In the genomic region with DNA sequence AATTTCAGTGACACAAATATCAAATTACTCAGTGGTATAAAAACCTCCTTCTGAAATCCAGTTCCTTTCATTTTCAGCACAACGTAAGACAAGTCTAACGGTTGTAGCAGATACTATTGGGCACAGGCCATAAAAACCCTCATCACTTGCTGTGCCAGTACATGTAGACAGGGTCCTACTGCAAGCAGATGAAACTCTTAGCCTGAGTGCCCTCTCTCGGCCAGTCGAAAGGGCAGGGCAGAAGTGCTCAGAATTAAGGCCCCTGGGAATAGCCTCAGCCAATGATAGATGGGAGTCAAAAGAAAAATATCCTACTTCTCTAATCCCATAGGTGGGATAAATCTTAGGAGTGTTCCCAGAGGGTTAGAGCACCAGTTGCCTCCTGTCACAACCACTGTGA, we compare ENCODE assay signal across 2 cellular contexts.
TF ChIP-seq lines count a peak whose summit lies in the region.

No MANE protein-coding gene starts in this region.

TF ChIP-seq in GM23338, 12 proteins besides CTCF, POLR2A, EP300 and RAD21 (continued from another document):
- TF ChIP-seq, protein P1, sequence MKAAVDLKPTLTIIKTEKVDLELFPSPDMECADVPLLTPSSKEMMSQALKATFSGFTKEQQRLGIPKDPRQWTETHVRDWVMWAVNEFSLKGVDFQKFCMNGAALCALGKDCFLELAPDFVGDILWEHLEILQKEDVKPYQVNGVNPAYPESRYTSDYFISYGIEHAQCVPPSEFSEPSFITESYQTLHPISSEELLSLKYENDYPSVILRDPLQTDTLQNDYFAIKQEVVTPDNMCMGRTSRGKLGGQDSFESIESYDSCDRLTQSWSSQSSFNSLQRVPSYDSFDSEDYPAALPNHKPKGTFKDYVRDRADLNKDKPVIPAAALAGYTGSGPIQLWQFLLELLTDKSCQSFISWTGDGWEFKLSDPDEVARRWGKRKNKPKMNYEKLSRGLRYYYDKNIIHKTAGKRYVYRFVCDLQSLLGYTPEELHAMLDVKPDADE (IDR thresholded peaks at IDR 0.05): no peak
- TF ChIP-seq NANOG (IDR thresholded peaks at IDR 0.05; ENCODE audit: borderline replicate concordance) (no peak), ZNF114 (CRISPR knock-in tag; IDR thresholded peaks at IDR 0.05) (no peak), POLR2AphosphoS5 (IDR thresholded peaks at IDR 0.05; ENCODE audit: low read depth) (no peak), ZNF331 (CRISPR knock-in tag; IDR thresholded peaks at IDR 0.05; ENCODE audit: low read depth) (no peak), CREB1 (CRISPR knock-in tag; IDR thresholded peaks at IDR 0.05; ENCODE audit: low read depth) (no peak), JUNB (IDR thresholded peaks at IDR 0.05; ENCODE audit: unreplicated experiment) (no peak)
- TF ChIP-seq, protein P2, sequence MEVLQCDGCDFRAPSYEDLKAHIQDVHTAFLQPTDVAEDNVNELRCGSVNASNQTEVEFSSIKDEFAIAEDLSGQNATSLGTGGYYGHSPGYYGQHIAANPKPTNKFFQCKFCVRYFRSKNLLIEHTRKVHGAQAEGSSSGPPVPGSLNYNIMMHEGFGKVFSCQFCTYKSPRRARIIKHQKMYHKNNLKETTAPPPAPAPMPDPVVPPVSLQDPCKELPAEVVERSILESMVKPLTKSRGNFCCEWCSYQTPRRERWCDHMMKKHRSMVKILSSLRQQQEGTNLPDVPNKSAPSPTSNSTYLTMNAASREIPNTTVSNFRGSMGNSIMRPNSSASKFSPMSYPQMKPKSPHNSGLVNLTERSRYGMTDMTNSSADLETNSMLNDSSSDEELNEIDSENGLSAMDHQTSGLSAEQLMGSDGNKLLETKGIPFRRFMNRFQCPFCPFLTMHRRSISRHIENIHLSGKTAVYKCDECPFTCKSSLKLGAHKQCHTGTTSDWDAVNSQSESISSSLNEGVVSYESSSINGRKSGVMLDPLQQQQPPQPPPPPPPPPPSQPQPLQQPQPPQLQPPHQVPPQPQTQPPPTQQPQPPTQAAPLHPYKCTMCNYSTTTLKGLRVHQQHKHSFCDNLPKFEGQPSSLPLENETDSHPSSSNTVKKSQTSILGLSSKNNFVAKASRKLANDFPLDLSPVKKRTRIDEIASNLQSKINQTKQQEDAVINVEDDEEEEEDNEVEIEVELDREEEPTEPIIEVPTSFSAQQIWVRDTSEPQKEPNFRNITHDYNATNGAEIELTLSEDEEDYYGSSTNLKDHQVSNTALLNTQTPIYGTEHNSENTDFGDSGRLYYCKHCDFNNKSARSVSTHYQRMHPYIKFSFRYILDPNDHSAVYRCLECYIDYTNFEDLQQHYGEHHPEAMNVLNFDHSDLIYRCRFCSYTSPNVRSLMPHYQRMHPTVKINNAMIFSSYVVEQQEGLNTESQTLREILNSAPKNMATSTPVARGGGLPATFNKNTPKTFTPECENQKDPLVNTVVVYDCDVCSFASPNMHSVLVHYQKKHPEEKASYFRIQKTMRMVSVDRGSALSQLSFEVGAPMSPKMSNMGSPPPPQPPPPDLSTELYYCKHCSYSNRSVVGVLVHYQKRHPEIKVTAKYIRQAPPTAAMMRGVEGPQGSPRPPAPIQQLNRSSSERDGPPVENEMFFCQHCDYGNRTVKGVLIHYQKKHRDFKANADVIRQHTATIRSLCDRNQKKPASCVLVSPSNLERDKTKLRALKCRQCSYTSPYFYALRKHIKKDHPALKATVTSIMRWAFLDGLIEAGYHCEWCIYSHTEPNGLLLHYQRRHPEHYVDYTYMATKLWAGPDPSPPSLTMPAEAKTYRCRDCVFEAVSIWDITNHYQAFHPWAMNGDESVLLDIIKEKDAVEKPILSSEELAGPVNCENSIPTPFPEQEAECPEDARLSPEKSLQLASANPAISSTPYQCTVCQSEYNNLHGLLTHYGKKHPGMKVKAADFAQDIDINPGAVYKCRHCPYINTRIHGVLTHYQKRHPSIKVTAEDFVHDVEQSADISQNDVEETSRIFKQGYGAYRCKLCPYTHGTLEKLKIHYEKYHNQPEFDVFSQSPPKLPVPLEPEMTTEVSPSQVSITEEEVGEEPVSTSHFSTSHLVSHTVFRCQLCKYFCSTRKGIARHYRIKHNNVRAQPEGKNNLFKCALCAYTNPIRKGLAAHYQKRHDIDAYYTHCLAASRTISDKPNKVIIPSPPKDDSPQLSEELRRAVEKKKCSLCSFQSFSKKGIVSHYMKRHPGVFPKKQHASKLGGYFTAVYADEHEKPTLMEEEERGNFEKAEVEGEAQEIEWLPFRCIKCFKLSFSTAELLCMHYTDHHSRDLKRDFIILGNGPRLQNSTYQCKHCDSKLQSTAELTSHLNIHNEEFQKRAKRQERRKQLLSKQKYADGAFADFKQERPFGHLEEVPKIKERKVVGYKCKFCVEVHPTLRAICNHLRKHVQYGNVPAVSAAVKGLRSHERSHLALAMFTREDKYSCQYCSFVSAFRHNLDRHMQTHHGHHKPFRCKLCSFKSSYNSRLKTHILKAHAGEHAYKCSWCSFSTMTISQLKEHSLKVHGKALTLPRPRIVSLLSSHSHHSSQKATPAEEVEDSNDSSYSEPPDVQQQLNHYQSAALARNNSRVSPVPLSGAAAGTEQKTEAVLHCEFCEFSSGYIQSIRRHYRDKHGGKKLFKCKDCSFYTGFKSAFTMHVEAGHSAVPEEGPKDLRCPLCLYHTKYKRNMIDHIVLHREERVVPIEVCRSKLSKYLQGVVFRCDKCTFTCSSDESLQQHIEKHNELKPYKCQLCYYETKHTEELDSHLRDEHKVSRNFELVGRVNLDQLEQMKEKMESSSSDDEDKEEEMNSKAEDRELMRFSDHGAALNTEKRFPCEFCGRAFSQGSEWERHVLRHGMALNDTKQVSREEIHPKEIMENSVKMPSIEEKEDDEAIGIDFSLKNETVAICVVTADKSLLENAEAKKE (CRISPR knock-in tag; IDR thresholded peaks at IDR 0.05): no peak
- TF ChIP-seq, protein P3, sequence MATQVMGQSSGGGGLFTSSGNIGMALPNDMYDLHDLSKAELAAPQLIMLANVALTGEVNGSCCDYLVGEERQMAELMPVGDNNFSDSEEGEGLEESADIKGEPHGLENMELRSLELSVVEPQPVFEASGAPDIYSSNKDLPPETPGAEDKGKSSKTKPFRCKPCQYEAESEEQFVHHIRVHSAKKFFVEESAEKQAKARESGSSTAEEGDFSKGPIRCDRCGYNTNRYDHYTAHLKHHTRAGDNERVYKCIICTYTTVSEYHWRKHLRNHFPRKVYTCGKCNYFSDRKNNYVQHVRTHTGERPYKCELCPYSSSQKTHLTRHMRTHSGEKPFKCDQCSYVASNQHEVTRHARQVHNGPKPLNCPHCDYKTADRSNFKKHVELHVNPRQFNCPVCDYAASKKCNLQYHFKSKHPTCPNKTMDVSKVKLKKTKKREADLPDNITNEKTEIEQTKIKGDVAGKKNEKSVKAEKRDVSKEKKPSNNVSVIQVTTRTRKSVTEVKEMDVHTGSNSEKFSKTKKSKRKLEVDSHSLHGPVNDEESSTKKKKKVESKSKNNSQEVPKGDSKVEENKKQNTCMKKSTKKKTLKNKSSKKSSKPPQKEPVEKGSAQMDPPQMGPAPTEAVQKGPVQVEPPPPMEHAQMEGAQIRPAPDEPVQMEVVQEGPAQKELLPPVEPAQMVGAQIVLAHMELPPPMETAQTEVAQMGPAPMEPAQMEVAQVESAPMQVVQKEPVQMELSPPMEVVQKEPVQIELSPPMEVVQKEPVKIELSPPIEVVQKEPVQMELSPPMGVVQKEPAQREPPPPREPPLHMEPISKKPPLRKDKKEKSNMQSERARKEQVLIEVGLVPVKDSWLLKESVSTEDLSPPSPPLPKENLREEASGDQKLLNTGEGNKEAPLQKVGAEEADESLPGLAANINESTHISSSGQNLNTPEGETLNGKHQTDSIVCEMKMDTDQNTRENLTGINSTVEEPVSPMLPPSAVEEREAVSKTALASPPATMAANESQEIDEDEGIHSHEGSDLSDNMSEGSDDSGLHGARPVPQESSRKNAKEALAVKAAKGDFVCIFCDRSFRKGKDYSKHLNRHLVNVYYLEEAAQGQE (IDR thresholded peaks at IDR 0.05; ENCODE audit: unreplicated experiment): no peak

TF ChIP-seq in GM12878, 131 proteins besides CTCF, POLR2A, EP300 and RAD21 (continued from another document):
- TF ChIP-seq, protein P4, sequence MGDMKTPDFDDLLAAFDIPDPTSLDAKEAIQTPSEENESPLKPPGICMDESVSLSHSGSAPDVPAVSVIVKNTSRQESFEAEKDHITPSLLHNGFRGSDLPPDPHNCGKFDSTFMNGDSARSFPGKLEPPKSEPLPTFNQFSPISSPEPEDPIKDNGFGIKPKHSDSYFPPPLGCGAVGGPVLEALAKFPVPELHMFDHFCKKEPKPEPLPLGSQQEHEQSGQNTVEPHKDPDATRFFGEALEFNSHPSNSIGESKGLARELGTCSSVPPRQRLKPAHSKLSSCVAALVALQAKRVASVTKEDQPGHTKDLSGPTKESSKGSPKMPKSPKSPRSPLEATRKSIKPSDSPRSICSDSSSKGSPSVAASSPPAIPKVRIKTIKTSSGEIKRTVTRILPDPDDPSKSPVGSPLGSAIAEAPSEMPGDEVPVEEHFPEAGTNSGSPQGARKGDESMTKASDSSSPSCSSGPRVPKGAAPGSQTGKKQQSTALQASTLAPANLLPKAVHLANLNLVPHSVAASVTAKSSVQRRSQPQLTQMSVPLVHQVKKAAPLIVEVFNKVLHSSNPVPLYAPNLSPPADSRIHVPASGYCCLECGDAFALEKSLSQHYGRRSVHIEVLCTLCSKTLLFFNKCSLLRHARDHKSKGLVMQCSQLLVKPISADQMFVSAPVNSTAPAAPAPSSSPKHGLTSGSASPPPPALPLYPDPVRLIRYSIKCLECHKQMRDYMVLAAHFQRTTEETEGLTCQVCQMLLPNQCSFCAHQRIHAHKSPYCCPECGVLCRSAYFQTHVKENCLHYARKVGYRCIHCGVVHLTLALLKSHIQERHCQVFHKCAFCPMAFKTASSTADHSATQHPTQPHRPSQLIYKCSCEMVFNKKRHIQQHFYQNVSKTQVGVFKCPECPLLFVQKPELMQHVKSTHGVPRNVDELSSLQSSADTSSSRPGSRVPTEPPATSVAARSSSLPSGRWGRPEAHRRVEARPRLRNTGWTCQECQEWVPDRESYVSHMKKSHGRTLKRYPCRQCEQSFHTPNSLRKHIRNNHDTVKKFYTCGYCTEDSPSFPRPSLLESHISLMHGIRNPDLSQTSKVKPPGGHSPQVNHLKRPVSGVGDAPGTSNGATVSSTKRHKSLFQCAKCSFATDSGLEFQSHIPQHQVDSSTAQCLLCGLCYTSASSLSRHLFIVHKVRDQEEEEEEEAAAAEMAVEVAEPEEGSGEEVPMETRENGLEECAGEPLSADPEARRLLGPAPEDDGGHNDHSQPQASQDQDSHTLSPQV (IDR thresholded peaks at IDR 0.05): no peak
- TF ChIP-seq, protein P5, sequence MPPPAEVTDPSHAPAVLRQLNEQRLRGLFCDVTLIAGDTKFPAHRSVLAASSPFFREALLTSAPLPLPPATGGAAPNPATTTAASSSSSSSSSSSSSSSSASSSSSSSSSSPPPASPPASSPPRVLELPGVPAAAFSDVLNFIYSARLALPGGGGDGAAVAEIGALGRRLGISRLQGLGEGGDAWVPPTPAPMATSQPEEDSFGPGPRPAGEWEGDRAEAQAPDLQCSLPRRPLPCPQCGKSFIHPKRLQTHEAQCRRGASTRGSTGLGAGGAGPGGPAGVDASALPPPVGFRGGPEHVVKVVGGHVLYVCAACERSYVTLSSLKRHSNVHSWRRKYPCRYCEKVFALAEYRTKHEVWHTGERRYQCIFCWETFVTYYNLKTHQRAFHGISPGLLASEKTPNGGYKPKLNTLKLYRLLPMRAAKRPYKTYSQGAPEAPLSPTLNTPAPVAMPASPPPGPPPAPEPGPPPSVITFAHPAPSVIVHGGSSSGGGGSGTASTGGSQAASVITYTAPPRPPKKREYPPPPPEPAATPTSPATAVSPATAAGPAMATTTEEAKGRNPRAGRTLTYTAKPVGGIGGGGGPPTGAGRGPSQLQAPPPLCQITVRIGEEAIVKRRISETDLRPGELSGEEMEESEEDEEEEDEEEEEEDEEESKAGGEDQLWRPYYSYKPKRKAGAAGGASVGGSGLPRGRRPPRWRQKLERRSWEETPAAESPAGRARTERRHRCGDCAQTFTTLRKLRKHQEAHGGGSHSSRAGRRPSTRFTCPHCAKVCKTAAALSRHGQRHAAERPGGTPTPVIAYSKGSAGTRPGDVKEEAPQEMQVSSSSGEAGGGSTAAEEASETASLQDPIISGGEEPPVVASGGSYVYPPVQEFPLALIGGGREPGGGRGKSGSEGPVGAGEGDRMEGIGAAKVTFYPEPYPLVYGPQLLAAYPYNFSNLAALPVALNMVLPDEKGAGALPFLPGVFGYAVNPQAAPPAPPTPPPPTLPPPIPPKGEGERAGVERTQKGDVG (CRISPR knock-in tag; IDR thresholded peaks at IDR 0.05): no peak
- no peak for TF ChIP-seq SREBF1 (IDR thresholded peaks at IDR 0.05; ENCODE audit: low read length)
